Comparison of ENCODE assay signal across 1 cellular context in genomic region chr19:52962394-52963228, GRCh38.
A peak's percentile ranks its signal among the peaks of the same experiment; 100 is the strongest.
TF ChIP-seq lines count a peak whose summit lies in the region.

ZNF816 (minus strand) TSS chr19:52962881; CDS start chr19:52956089, 6,792 bp downstream.

TF ChIP-seq in K562, 482 proteins besides CTCF, POLR2A, EP300 and RAD21 (continued from another document and continues in another):
- TF ChIP-seq MITF (IDR thresholded peaks at IDR 0.05) (no peak), TFE3 (CRISPR knock-in tag; IDR thresholded peaks at IDR 0.05) (no peak), PHF8 (IDR thresholded peaks at IDR 0.05; ENCODE audit: borderline replicate concordance, low read length) (peak; percentile 80), HINFP (tag; conservative IDR thresholded peaks at IDR 0.05; ENCODE audit: low read depth) (no peak), MBD1 (CRISPR knock-in tag; IDR thresholded peaks at IDR 0.05) (peak; percentile 85; the same call in 1 of the 2 replicates), ZNF830 (CRISPR knock-in tag; IDR thresholded peaks at IDR 0.05) (0 out of 2 replicates have a peak, but pooled peaks have one; percentile 43), ZNF408 (CRISPR knock-in tag; IDR thresholded peaks at IDR 0.05; ENCODE audit: low read depth) (no peak), CEBPB (tag; IDR thresholded peaks at IDR 0.05) (peak; percentile 71), CUX1 (CRISPR knock-in tag; IDR thresholded peaks at IDR 0.05) (no peak), ZNF764 (CRISPR knock-in tag; IDR thresholded peaks at IDR 0.05; ENCODE audit: low read depth) (no peak), RBBP5 (IDR thresholded peaks at IDR 0.05; ENCODE audit: borderline replicate concordance, insufficient read depth, low read length, poor library complexity, severe bottlenecking) (peak; percentile 47), NONO (IDR thresholded peaks at IDR 0.05; ENCODE audit: low read depth in 2 of 2, low read length in 1 of 2) (no peak), RERE (CRISPR knock-in tag; IDR thresholded peaks at IDR 0.05; ENCODE audit: borderline replicate concordance) (no peak), ZNF583 (CRISPR knock-in tag; IDR thresholded peaks at IDR 0.05) (no peak), FOXP1 (CRISPR knock-in tag; IDR thresholded peaks at IDR 0.05) (no peak), SIN3A (IDR thresholded peaks at IDR 0.05; ENCODE audit: borderline replicate concordance in 2 of 2, control insufficient read depth in 1 of 2, low read depth in 2 of 2, low read length in 2 of 2) (peak; percentile 80 to 83; a peak in 3 of 4 replicates), HCFC1 (IDR thresholded peaks at IDR 0.05; ENCODE audit: low read depth, low read length) (no peak), ZNF311 (CRISPR knock-in tag; IDR thresholded peaks at IDR 0.05) (no peak), MED1 (CRISPR knock-in tag; IDR thresholded peaks at IDR 0.05; ENCODE audit: borderline replicate concordance) (no peak), MEIS2 (IDR thresholded peaks at IDR 0.05; ENCODE audit: partially characterized antibody) (no peak), ARID3A (IDR thresholded peaks at IDR 0.05; ENCODE audit: borderline replicate concordance, low read depth, low read length) (no peak), ATF2 (CRISPR knock-in tag; IDR thresholded peaks at IDR 0.05) (no peak), TAF15 (IDR thresholded peaks at IDR 0.05; ENCODE audit: low read depth, low read length) (no peak), ZBTB5 (IDR thresholded peaks at IDR 0.05) (no peak), POLR2H (tag; IDR thresholded peaks at IDR 0.05; ENCODE audit: low read depth) (peak; percentile 47; the same call in 1 of the 2 replicates), ZFPM2 (CRISPR knock-in tag; IDR thresholded peaks at IDR 0.05) (no peak), TAF9B (IDR thresholded peaks at IDR 0.05; ENCODE audit: partially characterized antibody) (no peak), NEUROD1 (IDR thresholded peaks at IDR 0.05; ENCODE audit: borderline replicate concordance, low read depth, low read length, partially characterized antibody) (no peak), EGR1 (conservative IDR thresholded peaks at IDR 0.05) (peak; percentile 92), PTTG1 (tag; IDR thresholded peaks at IDR 0.05; ENCODE audit: low read depth) (no peak), ZNF12 (CRISPR knock-in tag; IDR thresholded peaks at IDR 0.05) (no peak)
